9 cellular contexts compared by ENCODE assay signal in the genomic region with DNA sequence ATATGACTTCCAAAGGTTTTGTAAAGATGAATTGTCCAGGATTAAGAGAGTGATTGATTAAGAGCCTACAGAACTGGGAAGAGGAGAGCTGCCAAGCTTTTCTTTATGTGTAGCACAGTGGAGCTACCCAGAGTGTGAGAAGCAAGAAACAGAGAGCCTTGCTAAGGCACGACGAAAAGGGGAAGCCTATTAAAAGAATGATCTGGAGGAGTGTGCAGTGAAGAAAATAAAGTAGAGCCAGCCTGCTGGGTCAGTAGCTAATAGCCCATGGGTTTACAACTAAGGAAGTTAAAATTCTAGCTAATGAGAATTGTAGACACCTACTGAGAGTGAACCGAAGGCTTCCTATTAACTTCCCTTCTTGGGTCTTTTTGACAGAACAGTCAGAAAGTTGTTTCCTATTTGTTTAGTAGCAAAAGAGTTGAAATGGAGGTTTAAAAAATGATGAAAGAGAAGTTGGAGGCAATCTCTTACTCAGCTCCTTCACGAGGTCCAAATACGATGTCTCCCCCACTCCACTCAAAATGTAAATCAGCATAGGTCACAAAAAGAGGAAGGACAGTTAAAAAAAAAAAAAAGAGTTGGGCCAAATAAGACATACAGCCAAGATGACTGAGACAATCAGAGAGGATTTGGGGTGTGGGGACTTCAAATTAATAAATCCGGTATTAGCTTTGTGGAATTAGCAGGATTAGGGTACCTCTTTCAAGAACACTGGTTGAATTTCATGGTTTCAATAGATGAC. TPM values are rescaled to one million over a fixed set of nuclear protein-coding genes. Genes with fewer than 3 reads are reported as not detected.
DNase-seq lines count a peak whose midpoint lies in the region; ATAC-seq, FAIRE-seq and TF ChIP-seq lines count a peak whose summit lies in the region.
"Had no signal": no experiment of that assay in that cellular context is flagged by ENCODE, and none has a peak within 500 bp of the region (broad histone marks: within the 10 kb centered on the region; RNA-seq: fewer than 3 reads in every experiment).

No MANE protein-coding gene starts in this region.

- H3K9me3 ChIP-seq in iPS-18a (ENCODE audit: control insufficient read depth, low read depth, low read length) = no peaks in the 10 kb centered on the region

- POLR2A ChIA-PET in T-cell (lab: Charles Lee) = interaction anchor here in 1 of 2 donors (0.6 kb wide), 1 partner anchor 118 kb away, joined by 6 read pairs; no protein-coding TSS in a partner anchor

- H3K27me3 ChIP-seq in iPS-18a (ENCODE audit: control insufficient read depth, insufficient read depth, low read length) = peaks cover 44% of the 10 kb centered on the region

- H3K4me3 Mint-ChIP-seq in T-helper 2 cell treated with Interferon-gamma antibody and Interleukin-4, amounts not matched to agents 5 μg/mL and 100 μg/mL, for 36 hours = peak overlapping the region; percentile 48
- peak overlapping the region in 2 of 3 donors; percentile 35 to 50 for H3K4me3 Mint-ChIP-seq in T-cell
- peak overlapping the region; percentile 88 for H3K4me3 Mint-ChIP-seq in stimulated activated naive B cell treated with anti-CD40 and anti-IgM and Interleukin-4, amounts not matched to agents 10 μg/mL and 1 μg/mL and 100 μg/mL, for 72 hours
- H3K4me3 Mint-ChIP-seq: activated CD4-positive, alpha-beta memory T cell treated with anti-CD3 and anti-CD28 coated beads, Interleukin-2, amount 10 ng/mL, durations not matched to agents 7 days and 5 days had no signal

- CTCF ChIA-PET in T-cell (lab: Charles Lee) = interaction anchor here in 1 of 2 donors (0.7 kb wide), 1 partner anchor 1094 kb away, joined by 7 read pairs; no protein-coding TSS in a partner anchor

- no peaks in the 10 kb centered on the region for H3K36me3 ChIP-seq in iPS-18a (ENCODE audit: control insufficient read depth, low read depth, low read length)

- H3K27me3 Mint-ChIP-seq in T-helper 2 cell treated with Interferon-gamma antibody and Interleukin-4, amounts not matched to agents 5 μg/mL and 100 μg/mL, for 36 hours (ENCODE audit: low read depth) = peaks cover 60% of the 10 kb centered on the region
- H3K27me3 Mint-ChIP-seq in T-cell = peaks cover 32 to 35% of the 10 kb centered on the region in 2 donors
- peaks cover 24 to 27% of the 10 kb centered on the region in 2 donors for H3K27me3 Mint-ChIP-seq in stimulated activated naive B cell treated with anti-CD40 and anti-IgM and Interleukin-4, amounts not matched to agents 10 μg/mL and 1 μg/mL and 100 μg/mL, for 72 hours

- H3K27ac ChIP-seq in iPS-18a (ENCODE audit: low read length) = no peak overlapping the region

- peak overlapping the region; percentile 70 for H3K4me3 ChIP-seq in iPS-18a (ENCODE audit: low read length)

- no peak overlapping the region for H3K9ac ChIP-seq in iPS-18a (ENCODE audit: low read length)

- no peak for DNase-seq in T-helper 2 cell treated with Interferon-gamma antibody and Interleukin-4, amounts not matched to agents 5 μg/mL and 100 μg/mL, for 36 hours (ENCODE audit: low spot score)
- DNase-seq in T-helper 2 cell (no peak), T-cell (no peak), D721Med (ENCODE audit: insufficient read length, low spot score) (no peak), left lobe of liver (ENCODE audit: low spot score) (no peak)
- DNase-seq in stimulated activated naive B cell treated with anti-CD40 and anti-IgM and Interleukin-4, amounts not matched to agents 10 μg/mL and 1 μg/mL and 100 μg/mL, for 72 hours = no peak
- no peak for DNase-seq in activated naive CD4-positive, alpha-beta T cell treated with anti-CD3 and anti-CD28 coated beads, Interleukin-2, amount 50 U/mL, for 16 hours
- DNase-seq: activated CD4-positive, alpha-beta memory T cell treated with anti-CD3 and anti-CD28 coated beads, Interleukin-2, amount 10 ng/mL, durations not matched to agents 7 days and 5 days had no signal

- H3K4me1 ChIP-seq in iPS-18a (ENCODE audit: control insufficient read depth, low read depth, low read length) = peaks cover 3% of the 10 kb centered on the region

- H3K36me3 Mint-ChIP-seq in T-helper 2 cell treated with Interferon-gamma antibody and Interleukin-4, amounts not matched to agents 5 μg/mL and 100 μg/mL, for 36 hours (ENCODE audit: low read depth) = no peaks in the 10 kb centered on the region
- H3K36me3 Mint-ChIP-seq in T-cell = no peaks in the 10 kb centered on the region
- no peaks in the 10 kb centered on the region for H3K36me3 Mint-ChIP-seq in stimulated activated naive B cell treated with anti-CD40 and anti-IgM and Interleukin-4, amounts not matched to agents 10 μg/mL and 1 μg/mL and 100 μg/mL, for 72 hours

- ATAC-seq in T-cell (replicated peaks in 1 of 4) = no peak
- ATAC-seq in stimulated activated naive B cell treated with anti-CD40 and anti-IgM and Interleukin-4, amounts not matched to agents 10 μg/mL and 1 μg/mL and 100 μg/mL, for 72 hours (replicated peaks) = peak; percentile 49 to 62
- no peak for ATAC-seq in left lobe of liver

- H3K27ac Mint-ChIP-seq in T-helper 2 cell treated with Interferon-gamma antibody and Interleukin-4, amounts not matched to agents 5 μg/mL and 100 μg/mL, for 36 hours = no peak overlapping the region
- H3K27ac Mint-ChIP-seq in T-cell = no peak overlapping the region
- H3K27ac Mint-ChIP-seq in stimulated activated naive B cell treated with anti-CD40 and anti-IgM and Interleukin-4, amounts not matched to agents 10 μg/mL and 1 μg/mL and 100 μg/mL, for 72 hours = no peak overlapping the region
- H3K27ac Mint-ChIP-seq: activated CD4-positive, alpha-beta memory T cell treated with anti-CD3 and anti-CD28 coated beads, Interleukin-2, amount 10 ng/mL, durations not matched to agents 7 days and 5 days had no signal

- peaks cover 6% of the 10 kb centered on the region for H3K4me1 Mint-ChIP-seq in T-helper 2 cell treated with Interferon-gamma antibody and Interleukin-4, amounts not matched to agents 5 μg/mL and 100 μg/mL, for 36 hours (ENCODE audit: low read depth)
- peaks cover 4 to 14% (median 5%) of the 10 kb centered on the region in 3 donors for H3K4me1 Mint-ChIP-seq in T-cell
- H3K4me1 Mint-ChIP-seq in stimulated activated naive B cell treated with anti-CD40 and anti-IgM and Interleukin-4, amounts not matched to agents 10 μg/mL and 1 μg/mL and 100 μg/mL, for 72 hours = peaks cover 11 to 40% of the 10 kb centered on the region in 2 donors

- FAIRE-seq in D721Med (lab: Jason Lieb, UNC) = no peak

- no peaks in the 10 kb centered on the region for H3K9me3 Mint-ChIP-seq in T-helper 2 cell treated with Interferon-gamma antibody and Interleukin-4, amounts not matched to agents 5 μg/mL and 100 μg/mL, for 36 hours
- H3K9me3 Mint-ChIP-seq in T-cell = no peaks in the 10 kb centered on the region
- no peaks in the 10 kb centered on the region for H3K9me3 Mint-ChIP-seq in stimulated activated naive B cell treated with anti-CD40 and anti-IgM and Interleukin-4, amounts not matched to agents 10 μg/mL and 1 μg/mL and 100 μg/mL, for 72 hours
- H3K9me3 Mint-ChIP-seq: activated CD4-positive, alpha-beta memory T cell treated with anti-CD3 and anti-CD28 coated beads, Interleukin-2, amount 10 ng/mL, durations not matched to agents 7 days and 5 days had no signal

- TF ChIP-seq CTCF in D721Med (IDR thresholded peaks at IDR 0.05; ENCODE audit: insufficient read depth, missing control alignments) = no peak

RNA-seq across cellular contexts. Expression of gene PRR16, which starts 0.9 kb away (rescaled TPM):
- total RNA-seq in T-cell (not detected), left lobe of liver (not detected)
- total RNA-seq: activated CD4-positive, alpha-beta memory T cell treated with anti-CD3 and anti-CD28 coated beads, Interleukin-2, amount 10 ng/mL, durations not matched to agents 7 days and 5 days had no signal

Comparison
In these comparisons a context has a peak if more than half of its experiments do, and no peak if none do; other contexts are left out.
1. ATAC-seq: peak in stimulated activated naive B cell treated with anti-CD40 and anti-IgM and Interleukin-4, amounts not matched to agents 10 μg/mL and 1 μg/mL and 100 μg/mL, for 72 hours (2 of 2); none in T-cell (0 of 4) and left lobe of liver (single experiment).
2. Peak in every context shown above with its lines, with median percentiles within 50 percentile points of each other: H3K4me3 Mint-ChIP-seq.